In the genomic region with DNA sequence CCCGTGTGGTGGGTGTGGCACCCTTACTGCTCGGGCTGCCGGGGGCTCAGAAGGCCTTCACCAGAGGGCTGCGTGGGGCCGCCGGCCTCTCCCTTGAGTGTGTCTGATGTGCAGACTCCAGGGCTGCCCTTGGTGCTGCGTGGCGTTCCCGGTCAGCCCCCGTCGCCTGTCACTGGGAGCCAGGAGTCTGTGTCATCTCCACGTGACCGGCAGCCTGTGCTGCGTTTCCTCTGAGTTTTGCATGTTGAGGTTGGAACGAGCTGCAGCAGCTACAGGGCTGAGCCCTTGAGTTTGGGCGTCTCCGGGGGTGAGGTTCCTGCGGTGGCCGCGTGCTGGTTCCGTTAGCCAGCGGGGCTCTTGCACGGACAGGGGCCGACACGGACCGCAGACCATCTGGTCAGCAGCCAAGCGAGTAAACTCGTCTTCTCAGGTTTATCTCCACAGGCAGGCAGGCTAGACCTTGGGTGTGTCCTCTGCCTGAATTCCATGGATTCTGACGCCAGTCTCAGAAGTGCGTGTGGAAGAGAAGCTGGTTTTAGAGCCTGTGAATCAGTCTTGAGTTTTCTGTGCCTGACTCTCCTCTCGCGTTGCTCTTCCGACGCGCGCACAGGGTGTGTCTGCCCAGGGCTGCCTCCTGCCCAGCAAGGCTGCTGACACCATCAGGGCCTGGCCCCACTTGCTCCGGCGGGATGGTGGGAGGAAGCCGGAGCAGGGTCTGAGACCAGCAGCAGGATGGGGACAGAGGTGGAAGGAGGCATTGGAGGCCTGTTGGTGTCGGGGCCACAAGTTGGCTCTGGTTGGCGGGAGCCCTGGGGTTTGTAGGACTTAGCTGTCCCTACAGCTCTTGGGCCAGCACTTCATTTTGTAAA, we compare ENCODE assay signal across 11 cellular contexts. TPM values are rescaled to one million over a fixed set of nuclear protein-coding genes. Genes with fewer than 3 reads are reported as not detected.
DNase-seq lines count a peak whose midpoint lies in the region; ATAC-seq and TF ChIP-seq lines count a peak whose summit lies in the region.
"Had no signal": no experiment of that assay in that cellular context is flagged by ENCODE, and none has a peak within 500 bp of the region (broad histone marks: within the 10 kb centered on the region; RNA-seq: fewer than 3 reads in every experiment).

No MANE protein-coding gene starts in this region.

- H3K4me3 ChIP-seq in Caco-2 (ENCODE audit: low read depth, low read length) = no peak overlapping the region
- H3K4me3 ChIP-seq in lung = no peak overlapping the region

- H3K27ac ChIP-seq in lung (ENCODE audit: low read depth in 1 of 2, low read length in 1 of 2) = peak overlapping the region; percentile 48 to 71

- H3K27me3 Mint-ChIP-seq in Caco-2 (ENCODE audit: insufficient read depth, unreplicated experiment) = no peaks in the 10 kb centered on the region
- H3K27me3 Mint-ChIP-seq in chondrocyte (ENCODE audit: low read depth) = no peaks in the 10 kb centered on the region
- no peaks in the 10 kb centered on the region for H3K27me3 Mint-ChIP-seq in activated CD4-positive, alpha-beta T cell treated with anti-CD3 and anti-CD28 coated beads, Interleukin-2, amount 10 ng/mL, durations not matched to agents 7 days and 5 days

- H3K36me3 Mint-ChIP-seq in Caco-2 (ENCODE audit: insufficient read depth, unreplicated experiment) = peaks cover 40% of the 10 kb centered on the region
- no peaks in the 10 kb centered on the region for H3K36me3 Mint-ChIP-seq in chondrocyte (ENCODE audit: low read depth)
- peaks cover 6% of the 10 kb centered on the region for H3K36me3 Mint-ChIP-seq in activated CD4-positive, alpha-beta T cell treated with anti-CD3 and anti-CD28 coated beads, Interleukin-2, amount 10 ng/mL, durations not matched to agents 7 days and 5 days (ENCODE audit: low read depth)

- H3K4me1 Mint-ChIP-seq in Caco-2 (ENCODE audit: low read depth, unreplicated experiment) (peaks cover 26% of the 10 kb centered on the region), chondrocyte (ENCODE audit: low read depth) (peaks cover 9% of the 10 kb centered on the region)
- peaks cover 23% of the 10 kb centered on the region for H3K4me1 Mint-ChIP-seq in activated CD4-positive, alpha-beta T cell treated with anti-CD3 and anti-CD28 coated beads, Interleukin-2, amount 10 ng/mL, durations not matched to agents 7 days and 5 days

- POLR2A ChIA-PET in Caco-2 (lab: Charles Lee) = interaction anchor here (0.6 kb wide), 2 partner anchors 11 to 17 kb away, joined by 3 to 4 read pairs; partner anchors contain the start of gene PTDSS2
- POLR2A ChIA-PET in activated CD4-positive, alpha-beta T cell treated with anti-CD3 and anti-CD28 coated beads, Interleukin-2, amount 10 ng/mL, durations not matched to agents 7 days and 5 days (lab: Charles Lee) = no interaction called here

- intact Hi-C loops in Caco-2 (cut with micrococcal nuclease; ENCODE audit: unreplicated experiment) = no loop called here

- no peak for TF ChIP-seq CTCF in Caco-2 (IDR thresholded peaks at IDR 0.05; ENCODE audit: insufficient read depth in 1 of 2, low read depth in 1 of 2, low read length in 1 of 2, severe bottlenecking in 1 of 2, unreplicated experiment in 1 of 2)
- TF ChIP-seq CTCF in chondrocyte (IDR thresholded peaks at IDR 0.05) = no peak
- TF ChIP-seq CTCF in lung (IDR thresholded peaks at IDR 0.05; ENCODE audit: control extremely low read depth, extremely low read depth) = no peak

- H3K4me3 Mint-ChIP-seq in Caco-2 (ENCODE audit: unreplicated experiment) (peak overlapping the region; percentile 35), chondrocyte (ENCODE audit: unreplicated experiment) (no peak overlapping the region)
- no peak overlapping the region for H3K4me3 Mint-ChIP-seq in activated CD4-positive, alpha-beta T cell treated with anti-CD3 and anti-CD28 coated beads, Interleukin-2, amount 10 ng/mL, durations not matched to agents 7 days and 5 days
- H3K4me3 Mint-ChIP-seq: activated T-cell treated with anti-CD3 and anti-CD28 coated beads, Interleukin-2, amount 50 U/mL, for 72 hours had no signal

- H3K9me3 ChIP-seq in Caco-2 (no peaks in the 10 kb centered on the region), lung (ENCODE audit: control insufficient read depth in 2 of 2, insufficient read depth in 1 of 2, low read length in 1 of 2) (no peaks in the 10 kb centered on the region)

- H3K27ac Mint-ChIP-seq in Caco-2 (ENCODE audit: unreplicated experiment) (peak overlapping the region; percentile 93), chondrocyte (ENCODE audit: unreplicated experiment) (no peak overlapping the region)
- H3K27ac Mint-ChIP-seq in activated CD4-positive, alpha-beta T cell treated with anti-CD3 and anti-CD28 coated beads, Interleukin-2, amount 10 ng/mL, durations not matched to agents 7 days and 5 days = no peak overlapping the region
- H3K27ac Mint-ChIP-seq: activated T-cell treated with anti-CD3 and anti-CD28 coated beads, Interleukin-2, amount 50 U/mL, for 72 hours had no signal

- H3K27me3 ChIP-seq in Caco-2 (replicated peaks; ENCODE audit: control insufficient read depth, insufficient read depth, low read length) = no peaks in the 10 kb centered on the region
- no peaks in the 10 kb centered on the region for H3K27me3 ChIP-seq in lung (ENCODE audit: control insufficient read depth, insufficient read depth)

- H3K9me3 Mint-ChIP-seq in Caco-2 (ENCODE audit: unreplicated experiment) (no peaks in the 10 kb centered on the region), chondrocyte (ENCODE audit: low read depth) (no peaks in the 10 kb centered on the region)
- no peaks in the 10 kb centered on the region for H3K9me3 Mint-ChIP-seq in activated CD4-positive, alpha-beta T cell treated with anti-CD3 and anti-CD28 coated beads, Interleukin-2, amount 10 ng/mL, durations not matched to agents 7 days and 5 days
- H3K9me3 Mint-ChIP-seq: activated T-cell treated with anti-CD3 and anti-CD28 coated beads, Interleukin-2, amount 50 U/mL, for 72 hours had no signal

- H3K36me3 ChIP-seq in Caco-2 (ENCODE audit: control insufficient read depth, insufficient read depth, low read length) (no peaks in the 10 kb centered on the region; the same call in 1 of the 2 replicates), lung (ENCODE audit: control insufficient read depth in 2 of 2, insufficient read depth in 2 of 2, low read length in 2 of 2) (peaks cover 0 to 14% of the 10 kb centered on the region in 2 donors)

- H3K4me1 ChIP-seq in Caco-2 = peaks cover 24% of the 10 kb centered on the region
- peaks cover 0 to 2% of the 10 kb centered on the region in 2 donors for H3K4me1 ChIP-seq in lung (ENCODE audit: control insufficient read depth in 2 of 2, insufficient read depth in 2 of 2, low read length in 2 of 2)

- peak; percentile 53 for ATAC-seq in lung (ENCODE audit: insufficient read depth, low FRiP score)
- ATAC-seq: activated T-cell treated with anti-CD3 and anti-CD28 coated beads, Interleukin-2, amount 50 U/mL, for 72 hours had no signal

- CTCF ChIA-PET in Caco-2 (lab: Charles Lee) = interaction anchor here (1.0 kb wide), 1 partner anchor 9 kb away, joined by 7 read pairs; no protein-coding TSS in a partner anchor
- CTCF ChIA-PET in activated CD4-positive, alpha-beta T cell treated with anti-CD3 and anti-CD28 coated beads, Interleukin-2, amount 10 ng/mL, durations not matched to agents 7 days and 5 days (lab: Charles Lee) = interaction anchor here (0.7 to 3.7 kb wide), 3 partner anchors 11 to 38 kb away, joined by 3 to 14 read pairs (median 4); partner anchors contain the start of gene PTDSS2

- peak; percentile 49 to 68 for DNase-seq in Caco-2
- DNase-seq in chondrocyte (ENCODE audit: low spot score) = peak; percentile 89
- no peak for DNase-seq in lung (ENCODE audit: low spot score)
- DNase-seq in activated CD8-positive, alpha-beta memory T cell treated with anti-CD3 and anti-CD28 coated beads for 24 hours = no peak
- DNase-seq in NCI-H1105 treated with DMSO at 0.1 percent for 48 hours (lab: John Stamatoyannopoulos, UW) = no peak
- no peak for DNase-seq in activated CD4-positive, alpha-beta T cell treated with anti-CD3 and anti-CD28 coated beads, Interleukin-2, amount 10 ng/mL, durations not matched to agents 7 days and 5 days
- DNase-seq: activated T-cell treated with anti-CD3 and anti-CD28 coated beads, Interleukin-2, amount 50 U/mL, for 72 hours; DND-41; NCI-H2171; stimulated activated naive CD4-positive, alpha-beta T cell had no signal

- no TSS peak for BruUV-seq in Caco-2 (replicated peaks; lab: Mats Ljungman, UMichigan)

- 86 to 97% methylated on average over 41 of the region's 41 CpGs for WGBS in lung, 2 donors

RNA-seq across cellular contexts. Expression of gene PTDSS2, which starts 10.5 kb away (rescaled TPM):
- total RNA-seq in Caco-2 (2022) = 40.6 and 44.3 TPM in 2 replicates
- 30.0 to 32.5 TPM (median 32.0 TPM) in 3 replicates for total RNA-seq in chondrocyte
- 10 to 100 TPM; 26.8 to 29.4 TPM for total RNA-seq in lung
- polyA plus RNA-seq in lung = 10 to 100 TPM; 20.4 to 36.5 TPM
- 10 to 100 TPM; 22.7 to 25.2 TPM for total RNA-seq in activated CD4-positive, alpha-beta T cell treated with anti-CD3 and anti-CD28 coated beads, Interleukin-2, amount 10 ng/mL, durations not matched to agents 7 days and 5 days

RNA-seq across cellular contexts. Expression of gene ANO9, which starts 18.8 kb away (rescaled TPM):
- total RNA-seq in Caco-2 (2022) (85.5 and 92.6 TPM in 2 replicates), chondrocyte (not detected in 3 replicates), lung (10 to 100 TPM in 1 of 2 donors, 1 to 10 TPM in 1; 5.8 to 17.6 TPM)
- polyA plus RNA-seq in lung = 10 to 100 TPM in 1 of 2 donors, 1 to 10 TPM in 1; 8.7 to 18.6 TPM
- total RNA-seq in activated CD4-positive, alpha-beta T cell treated with anti-CD3 and anti-CD28 coated beads, Interleukin-2, amount 10 ng/mL, durations not matched to agents 7 days and 5 days = 10 to 100 TPM; 88.2 to 94.2 TPM
- total RNA-seq: endothelial cell of umbilical vein had no signal

RNA-seq across cellular contexts. Expression of gene SIGIRR, which starts 45.8 kb away (rescaled TPM):
- total RNA-seq in Caco-2 (2022) (119 and 124 TPM in 2 replicates), chondrocyte (12.3 to 26.6 TPM (median 25.9 TPM) in 3 replicates), lung (10 to 100 TPM; 25.7 to 87.3 TPM)
- polyA plus RNA-seq in lung = 100 to 1,000 TPM in 1 of 2 donors, 10 to 100 TPM in 1; 43.4 to 112 TPM
- total RNA-seq in activated CD4-positive, alpha-beta T cell treated with anti-CD3 and anti-CD28 coated beads, Interleukin-2, amount 10 ng/mL, durations not matched to agents 7 days and 5 days = 100 to 1,000 TPM; 226 to 255 TPM

RNA-seq across cellular contexts. Expression of gene RNH1, which starts 46.5 kb away (rescaled TPM):
- total RNA-seq in Caco-2 (2022) = 134 and 136 TPM in 2 replicates
- total RNA-seq in chondrocyte = 146 to 166 TPM (median 161 TPM) in 3 replicates
- total RNA-seq in lung = 100 to 1,000 TPM; 152 to 313 TPM
- 100 to 1,000 TPM; 153 to 315 TPM for polyA plus RNA-seq in lung
- 10 to 100 TPM; 90.6 to 99.5 TPM for total RNA-seq in activated CD4-positive, alpha-beta T cell treated with anti-CD3 and anti-CD28 coated beads, Interleukin-2, amount 10 ng/mL, durations not matched to agents 7 days and 5 days

Comparison
In these comparisons a context has a peak if more than half of its experiments do, and no peak if none do; other contexts are left out.
1. DNase-seq: peak in Caco-2 (2 of 2) and chondrocyte (single experiment); none in lung (single experiment), activated CD8-positive, alpha-beta memory T cell treated with anti-CD3 and anti-CD28 coated beads for 24 hours (single experiment), NCI-H1105 treated with DMSO at 0.1 percent for 48 hours (single experiment) and activated CD4-positive, alpha-beta T cell treated with anti-CD3 and anti-CD28 coated beads, Interleukin-2, amount 10 ng/mL, durations not matched to agents 7 days and 5 days (single experiment).